Comparison of ENCODE assay signal across 8 cellular contexts in the genomic region with DNA sequence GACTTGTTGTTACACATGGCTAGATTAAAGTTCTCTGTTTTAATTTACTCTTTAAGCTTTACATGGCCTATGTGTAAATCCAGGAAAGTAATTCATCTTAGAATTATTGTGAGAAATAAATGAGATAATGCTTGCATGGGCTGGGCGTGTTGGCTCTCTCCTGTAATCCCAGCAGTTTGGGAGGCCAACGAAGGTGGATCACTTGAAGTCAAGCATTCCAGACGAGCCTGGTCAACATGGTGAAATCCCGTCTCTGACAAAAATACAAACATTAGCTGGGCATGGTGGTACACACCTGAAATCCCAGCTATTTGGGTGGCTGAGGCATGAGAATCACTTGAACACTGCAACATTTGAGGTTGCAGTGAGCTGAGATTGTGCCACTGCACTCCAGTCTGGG. TPM values are rescaled to one million over a fixed set of nuclear protein-coding genes. Genes with fewer than 3 reads are reported as not detected.
"Had no signal": no experiment of that assay in that cellular context is flagged by ENCODE, and none has a peak within 500 bp of the region (broad histone marks: within the 10 kb centered on the region; RNA-seq: fewer than 3 reads in every experiment).

No MANE protein-coding gene starts in this region.

- DNase-seq: IMR-90, KBM-7 had no signal

- H3K27ac ChIP-seq: HL-60 had no signal

- H3K36me3 Mint-ChIP-seq: IgD-negative memory B cell had no signal

- H3K27me3 Mint-ChIP-seq: IgD-negative memory B cell had no signal

- FAIRE-seq: HepG2, HTR-8/SVneo, K562 had no signal

- H3K4me3 ChIP-seq: K562 had no signal

RNA-seq across cellular contexts. Expression of a gene that starts 48.0 kb away (rescaled TPM):
- total RNA-seq: HepG2, HT-29, K562 had no signal
- polyA plus RNA-seq: HepG2, IgD-negative memory B cell had no signal
